Comparison of ENCODE assay signal across 6 cellular contexts in the genomic region with DNA sequence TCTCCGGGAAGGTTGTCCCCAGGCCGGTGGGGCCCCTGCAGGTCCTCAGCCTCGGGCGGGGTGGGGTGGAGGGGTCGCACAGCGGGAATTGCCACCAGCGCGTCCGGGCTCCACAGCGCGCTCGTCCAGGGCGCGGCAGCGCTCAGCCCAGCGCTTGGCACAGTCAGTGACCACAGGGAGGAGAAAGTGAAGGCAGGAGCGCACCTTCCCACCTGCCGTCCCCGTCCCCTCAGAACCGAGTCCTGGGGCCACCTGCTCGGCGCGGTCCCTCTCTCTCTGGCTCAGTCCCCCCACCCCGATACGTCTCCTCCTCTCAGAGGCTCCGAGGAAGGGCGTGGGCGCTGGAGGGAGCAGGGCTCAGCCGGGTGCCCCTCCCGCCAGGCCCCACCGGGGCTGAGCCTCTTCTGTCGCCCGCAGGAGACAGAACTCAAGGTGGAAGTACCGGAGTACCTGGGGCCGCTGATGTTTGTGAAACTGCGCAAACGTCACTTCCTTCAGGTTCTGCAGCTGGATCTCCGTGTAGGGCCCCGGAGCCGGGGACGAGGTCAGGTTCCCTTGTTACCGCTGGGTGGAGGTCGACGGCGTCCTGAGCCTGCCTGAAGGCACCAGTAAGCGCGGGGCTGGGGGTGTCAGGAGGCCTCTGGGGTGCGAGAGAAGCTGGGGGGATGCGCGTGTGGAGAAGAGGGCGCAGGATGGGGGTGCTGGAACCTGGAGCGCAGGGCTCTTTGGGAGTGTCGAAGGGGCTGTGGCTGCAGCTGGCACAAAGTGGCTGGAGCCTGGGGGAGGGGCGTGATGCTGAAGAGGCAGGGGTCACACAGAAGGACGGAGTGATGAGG. TPM values are rescaled to one million over a fixed set of nuclear protein-coding genes. Genes with fewer than 3 reads are reported as not detected.
DNase-seq lines count a peak whose midpoint lies in the region; ATAC-seq, FAIRE-seq and TF ChIP-seq lines count a peak whose summit lies in the region.
"Not testable (repeated sequence)": the region's sequence is repeated elsewhere in the genome, so short reads cannot be mapped to it uniquely, and the experiment has no call there.

No MANE protein-coding gene starts in this region.

- H3K36me3 ChIP-seq in Caco-2 (ENCODE audit: control insufficient read depth, insufficient read depth, low read length); keratinocyte (ENCODE audit: control insufficient read depth in 2 of 2, extremely low read depth in 1 of 2, insufficient read depth in 2 of 2, low read length in 2 of 2): not testable (repeated sequence)

- peak overlapping the region; percentile 51 for H2AFZ ChIP-seq in keratinocyte (ENCODE audit: control insufficient read depth, low read length)

- dilution Hi-C loops in keratinocyte (cut with MboI; ENCODE audit: extremely low pct_ligation_motif_present, low sequenced_read_pairs), result not testable (repeated sequence)

- not testable (repeated sequence) for H3K4me1 ChIP-seq in Caco-2
- peaks cover 39% of the 10 kb centered on the region for H3K4me1 ChIP-seq in keratinocyte (ENCODE audit: control insufficient read depth, extremely low read depth, insufficient read depth, low read length)

- not testable (repeated sequence) for H3K9me3 ChIP-seq in Caco-2; keratinocyte (ENCODE audit: control insufficient read depth, low read depth, low read length)

- not testable (repeated sequence) for H3K36me3 Mint-ChIP-seq in Caco-2 (ENCODE audit: insufficient read depth, unreplicated experiment)
- peaks cover 20% of the 10 kb centered on the region for H3K36me3 Mint-ChIP-seq in activated naive CD8-positive, alpha-beta T cell treated with anti-CD3 and anti-CD28 coated beads, Interleukin-2, amount 10 ng/mL, durations not matched to agents 7 days and 5 days

- not testable (repeated sequence) for H3K79me2 ChIP-seq in keratinocyte (ENCODE audit: control insufficient read depth, insufficient read depth, low read length)

- BruUV-seq in Caco-2 (replicated peaks; lab: Mats Ljungman, UMichigan), result not testable (repeated sequence)

- peak overlapping the region; percentile 64 for H3K4me3 Mint-ChIP-seq in Caco-2 (ENCODE audit: unreplicated experiment)
- H3K4me3 Mint-ChIP-seq in activated naive CD8-positive, alpha-beta T cell treated with anti-CD3 and anti-CD28 coated beads, Interleukin-2, amount 10 ng/mL, durations not matched to agents 7 days and 5 days, result peak overlapping the region; percentile 94

- FAIRE-seq in keratinocyte (lab: Jason Lieb, UNC), result not testable (repeated sequence)

- peaks cover 10% of the 10 kb centered on the region for H3K4me1 Mint-ChIP-seq in Caco-2 (ENCODE audit: low read depth, unreplicated experiment)
- peaks cover 42% of the 10 kb centered on the region for H3K4me1 Mint-ChIP-seq in activated naive CD8-positive, alpha-beta T cell treated with anti-CD3 and anti-CD28 coated beads, Interleukin-2, amount 10 ng/mL, durations not matched to agents 7 days and 5 days

- TF ChIP-seq CTCF in Caco-2 (IDR thresholded peaks at IDR 0.05; ENCODE audit: insufficient read depth in 1 of 2, low read depth in 1 of 2, low read length in 1 of 2, severe bottlenecking in 1 of 2, unreplicated experiment in 1 of 2); keratinocyte (optimal IDR thresholded peaks at IDR 0.05 in 1 of 3, IDR thresholded peaks at IDR 0.05 in 1 of 3, conservative IDR thresholded peaks at IDR 0.05 in 1 of 3; ENCODE audit: extremely low read depth in 1 of 3, insufficient read depth in 2 of 3, low read length in 3 of 3): not testable (repeated sequence)

- intact Hi-C loops in Caco-2 (cut with micrococcal nuclease; ENCODE audit: unreplicated experiment), result not testable (repeated sequence)

- peak overlapping the region; percentile 44 for H3K9ac ChIP-seq in keratinocyte (ENCODE audit: control insufficient read depth, extremely low read depth, insufficient read depth, low read length)

- peak in 1 of 2 experiments; percentile 35 for DNase-seq in Caco-2
- DNase-seq in Jurkat, Clone E6-1 (ENCODE audit: low read depth, low spot score), result peak; percentile 40
- peak; percentile 65 for DNase-seq in activated naive CD8-positive, alpha-beta T cell treated with anti-CD3 and anti-CD28 coated beads, Interleukin-2, amount 10 ng/mL, durations not matched to agents 7 days and 5 days
- not testable (repeated sequence) for DNase-seq in keratinocyte (ENCODE audit: low read depth, low spot score)
- peak; percentile 66 to 68 for DNase-seq in stimulated activated CD4-positive, alpha-beta T cell treated with anti-CD3 and anti-CD28 coated beads, Interleukin-2, amount 100 ng/mL, for 24 hours

- H3K27me3 Mint-ChIP-seq in Caco-2 (ENCODE audit: insufficient read depth, unreplicated experiment), result not testable (repeated sequence)
- H3K27me3 Mint-ChIP-seq in activated naive CD8-positive, alpha-beta T cell treated with anti-CD3 and anti-CD28 coated beads, Interleukin-2, amount 10 ng/mL, durations not matched to agents 7 days and 5 days, result peaks cover 15% of the 10 kb centered on the region

- H3K9me1 ChIP-seq in keratinocyte (ENCODE audit: control insufficient read depth, extremely low read depth, insufficient read depth, low read length), result not testable (repeated sequence)

- CTCF ChIA-PET in Caco-2 (lab: Charles Lee), result not testable (repeated sequence)

- not testable (repeated sequence) for H4K20me1 ChIP-seq in keratinocyte (ENCODE audit: control insufficient read depth, extremely low read depth, insufficient read depth, low read length)

- H3K9me3 Mint-ChIP-seq in Caco-2 (ENCODE audit: unreplicated experiment); activated naive CD8-positive, alpha-beta T cell treated with anti-CD3 and anti-CD28 coated beads, Interleukin-2, amount 10 ng/mL, durations not matched to agents 7 days and 5 days: not testable (repeated sequence)

- peak overlapping the region; percentile 70 for H3K4me2 ChIP-seq in keratinocyte (ENCODE audit: control insufficient read depth, extremely low read depth, insufficient read depth, low read depth, low read length)

- POLR2A ChIA-PET in Caco-2 (lab: Charles Lee), result interaction anchor here (0.6 kb wide), 1 partner anchor 214 kb away, joined by 3 read pairs; no protein-coding TSS in a partner anchor
- POLR2A ChIA-PET in activated naive CD8-positive, alpha-beta T cell treated with anti-CD3 and anti-CD28 coated beads, Interleukin-2, amount 10 ng/mL, durations not matched to agents 7 days and 5 days (lab: Charles Lee), result interaction anchor here (1.0 to 1.4 kb wide), 5 partner anchors 15 to 114 kb away, joined by 3 to 7 read pairs (median 4); partner anchors contain the start of genes KIAA0753 and XAF1

- not testable (repeated sequence) for H3K27ac ChIP-seq in keratinocyte (ENCODE audit: control insufficient read depth, insufficient read depth, low read length)

- peak; percentile 92 for ATAC-seq in activated CD4-positive, CD25-positive, alpha-beta regulatory T cell treated with anti-CD3 and anti-CD28 coated beads, Interleukin-2, amount 50 U/mL, for 24 hours
- ATAC-seq in activated naive CD8-positive, alpha-beta T cell treated with anti-CD3 and anti-CD28 coated beads, Interleukin-2, amount 10 ng/mL, durations not matched to agents 7 days and 5 days (ENCODE audit: low read depth), result peak; percentile 80

- H3K4me3 ChIP-seq in Caco-2 (ENCODE audit: low read depth, low read length) (peak overlapping the region; percentile 24), keratinocyte (ENCODE audit: control insufficient read depth in 2 of 3, extremely low read depth in 1 of 3, insufficient read depth in 2 of 3, low read depth in 1 of 3, low read length in 3 of 3) (peak overlapping the region; percentile 45 to 60 (median 49))
- H3K4me3 ChIP-seq in Jurkat, Clone E6-1 (ENCODE audit: low read length), result peak overlapping the region; percentile 62

- not testable (repeated sequence) for H3K27ac Mint-ChIP-seq in Caco-2 (ENCODE audit: unreplicated experiment)
- peak overlapping the region; percentile 87 for H3K27ac Mint-ChIP-seq in activated naive CD8-positive, alpha-beta T cell treated with anti-CD3 and anti-CD28 coated beads, Interleukin-2, amount 10 ng/mL, durations not matched to agents 7 days and 5 days

- H3K27me3 ChIP-seq in Caco-2 (replicated peaks; ENCODE audit: control insufficient read depth, insufficient read depth, low read length); keratinocyte (ENCODE audit: control insufficient read depth, extremely low read depth, insufficient read depth, low read length): not testable (repeated sequence)

RNA-seq across cellular contexts. Expression of gene C17orf100, which starts 5.5 kb away (rescaled TPM):
- 3.1 and 3.4 TPM in 2 replicates for total RNA-seq in Caco-2 (2022)
- 4.3 TPM for polyA plus RNA-seq in Jurkat, Clone E6-1 (2012; ENCODE audit: insufficient read depth, insufficient read length)
- total RNA-seq in activated naive CD8-positive, alpha-beta T cell treated with anti-CD3 and anti-CD28 coated beads, Interleukin-2, amount 10 ng/mL, durations not matched to agents 7 days and 5 days, result 1 to 10 TPM; 2.0 to 2.5 TPM
- 0.49 to 0.72 TPM (median 0.53 TPM) in 3 replicates for polyA plus RNA-seq in keratinocyte
- not detected for polyA plus RNA-seq in keratinocyte (2011; ENCODE audit: low read depth)
- 0.56 and 0.69 TPM in 2 replicates for polyA plus RNA-seq in keratinocyte (2011; cell fraction: cytosol; rRNA removed)
- 0.65 and 0.78 TPM in 2 replicates for polyA plus RNA-seq in keratinocyte (2011; cell fraction: nucleus; rRNA removed)
- polyA plus RNA-seq in keratinocyte (2012; ENCODE audit: low replicate concordance), result 1.5 and 2.1 TPM in 2 replicates
- polyA minus RNA-seq in keratinocyte, result 0.10 to 0.23 TPM in 2 of 3 replicates, not detected in the other
- polyA minus RNA-seq in keratinocyte (2011; cell fraction: cytosol; rRNA and poly(A)+ RNA removed), result not detected
- polyA minus RNA-seq in keratinocyte (2011; cell fraction: nucleus; rRNA and poly(A)+ RNA removed), result 0.63 and 0.85 TPM in 2 replicates

RNA-seq across cellular contexts. Expression of gene MED31, which starts 5.6 kb away (rescaled TPM):
- 9.5 and 10.2 TPM in 2 replicates for total RNA-seq in Caco-2 (2022)
- 52.7 TPM for polyA plus RNA-seq in Jurkat, Clone E6-1 (2012; ENCODE audit: insufficient read depth, insufficient read length)
- total RNA-seq in activated naive CD8-positive, alpha-beta T cell treated with anti-CD3 and anti-CD28 coated beads, Interleukin-2, amount 10 ng/mL, durations not matched to agents 7 days and 5 days, result 10 to 100 TPM; 23.1 to 23.2 TPM
- polyA plus RNA-seq in keratinocyte, result 21.7 to 49.0 TPM (median 30.6 TPM) in 3 replicates
- polyA plus RNA-seq in keratinocyte (2011; ENCODE audit: low read depth), result 11.7 TPM
- polyA plus RNA-seq in keratinocyte (2011; cell fraction: cytosol; rRNA removed), result 17.8 and 43.6 TPM in 2 replicates
- polyA plus RNA-seq in keratinocyte (2011; cell fraction: nucleus; rRNA removed), result 33.3 and 34.8 TPM in 2 replicates
- 21.5 and 26.7 TPM in 2 replicates for polyA plus RNA-seq in keratinocyte (2012; ENCODE audit: low replicate concordance)
- polyA minus RNA-seq in keratinocyte, result 4.6 to 7.8 TPM (median 5.8 TPM) in 3 replicates
- polyA minus RNA-seq in keratinocyte (2011; cell fraction: cytosol; rRNA and poly(A)+ RNA removed), result 3.3 TPM
- 3.0 and 5.8 TPM in 2 replicates for polyA minus RNA-seq in keratinocyte (2011; cell fraction: nucleus; rRNA and poly(A)+ RNA removed)

RNA-seq across cellular contexts. Expression of gene TXNDC17, which starts 16.2 kb away (rescaled TPM):
- total RNA-seq in Caco-2 (2022), result 59.1 and 68.6 TPM in 2 replicates
- polyA plus RNA-seq in Jurkat, Clone E6-1 (2012; ENCODE audit: insufficient read depth, insufficient read length), result 268 TPM
- total RNA-seq in activated naive CD8-positive, alpha-beta T cell treated with anti-CD3 and anti-CD28 coated beads, Interleukin-2, amount 10 ng/mL, durations not matched to agents 7 days and 5 days, result 10 to 100 TPM; 52.7 to 54.6 TPM
- 938 to 1,215 TPM (median 1,093 TPM) in 3 replicates for polyA plus RNA-seq in keratinocyte
- polyA plus RNA-seq in keratinocyte (2011; ENCODE audit: low read depth), result 70.7 TPM
- 1,032 and 1,036 TPM in 2 replicates for polyA plus RNA-seq in keratinocyte (2011; cell fraction: cytosol; rRNA removed)
- polyA plus RNA-seq in keratinocyte (2011; cell fraction: nucleus; rRNA removed), result 399 and 521 TPM in 2 replicates
- 274 and 954 TPM in 2 replicates for polyA plus RNA-seq in keratinocyte (2012; ENCODE audit: low replicate concordance)
- polyA minus RNA-seq in keratinocyte, result 120 to 199 TPM (median 154 TPM) in 3 replicates
- polyA minus RNA-seq in keratinocyte (2011; cell fraction: cytosol; rRNA and poly(A)+ RNA removed), result 458 TPM
- 35.1 and 35.3 TPM in 2 replicates for polyA minus RNA-seq in keratinocyte (2011; cell fraction: nucleus; rRNA and poly(A)+ RNA removed)

RNA-seq across cellular contexts. Expression of gene KIAA0753, which starts 16.5 kb away (rescaled TPM):
- total RNA-seq in Caco-2 (2022), result 7.7 and 9.8 TPM in 2 replicates
- polyA plus RNA-seq in Jurkat, Clone E6-1 (2012; ENCODE audit: insufficient read depth, insufficient read length), result 10.6 TPM
- total RNA-seq in activated naive CD8-positive, alpha-beta T cell treated with anti-CD3 and anti-CD28 coated beads, Interleukin-2, amount 10 ng/mL, durations not matched to agents 7 days and 5 days, result 10 to 100 TPM; 17.0 to 18.2 TPM
- polyA plus RNA-seq in keratinocyte, result 6.6 to 11.6 TPM (median 8.3 TPM) in 3 replicates
- polyA plus RNA-seq in keratinocyte (2011; ENCODE audit: low read depth), result 7.6 TPM
- 6.6 and 8.5 TPM in 2 replicates for polyA plus RNA-seq in keratinocyte (2011; cell fraction: cytosol; rRNA removed)
- 32.2 and 32.7 TPM in 2 replicates for polyA plus RNA-seq in keratinocyte (2011; cell fraction: nucleus; rRNA removed)
- polyA plus RNA-seq in keratinocyte (2012; ENCODE audit: low replicate concordance), result 5.2 and 10.5 TPM in 2 replicates
- 6.0 to 14.7 TPM (median 10.8 TPM) in 3 replicates for polyA minus RNA-seq in keratinocyte
- polyA minus RNA-seq in keratinocyte (2011; cell fraction: cytosol; rRNA and poly(A)+ RNA removed), result 3.8 TPM
- 13.2 and 27.2 TPM in 2 replicates for polyA minus RNA-seq in keratinocyte (2011; cell fraction: nucleus; rRNA and poly(A)+ RNA removed)

RNA-seq across cellular contexts. Expression of gene SLC13A5, which starts 56.2 kb away (rescaled TPM):
- total RNA-seq in Caco-2 (2022), result 0.11 TPM in 1 of 2 replicates, not detected in the other
- polyA plus RNA-seq in Jurkat, Clone E6-1 (2012; ENCODE audit: insufficient read depth, insufficient read length), result not detected
- not detected for total RNA-seq in activated naive CD8-positive, alpha-beta T cell treated with anti-CD3 and anti-CD28 coated beads, Interleukin-2, amount 10 ng/mL, durations not matched to agents 7 days and 5 days
- 0.14 to 0.68 TPM (median 0.46 TPM) in 3 replicates for polyA plus RNA-seq in keratinocyte
- 0.49 TPM for polyA plus RNA-seq in keratinocyte (2011; ENCODE audit: low read depth)
- polyA plus RNA-seq in keratinocyte (2011; cell fraction: cytosol; rRNA removed), result 0.12 and 0.30 TPM in 2 replicates
- polyA plus RNA-seq in keratinocyte (2011; cell fraction: nucleus; rRNA removed), result 0.71 and 1.2 TPM in 2 replicates
- polyA plus RNA-seq in keratinocyte (2012; ENCODE audit: low replicate concordance), result 0.34 and 0.95 TPM in 2 replicates
- 0.59 to 5.9 TPM (median 0.64 TPM) in 3 replicates for polyA minus RNA-seq in keratinocyte
- polyA minus RNA-seq in keratinocyte (2011; cell fraction: cytosol; rRNA and poly(A)+ RNA removed), result not detected
- polyA minus RNA-seq in keratinocyte (2011; cell fraction: nucleus; rRNA and poly(A)+ RNA removed), result 1.8 TPM in 2 replicates
